Comparison of ENCODE assay signal across 8 cellular contexts in the genomic region with DNA sequence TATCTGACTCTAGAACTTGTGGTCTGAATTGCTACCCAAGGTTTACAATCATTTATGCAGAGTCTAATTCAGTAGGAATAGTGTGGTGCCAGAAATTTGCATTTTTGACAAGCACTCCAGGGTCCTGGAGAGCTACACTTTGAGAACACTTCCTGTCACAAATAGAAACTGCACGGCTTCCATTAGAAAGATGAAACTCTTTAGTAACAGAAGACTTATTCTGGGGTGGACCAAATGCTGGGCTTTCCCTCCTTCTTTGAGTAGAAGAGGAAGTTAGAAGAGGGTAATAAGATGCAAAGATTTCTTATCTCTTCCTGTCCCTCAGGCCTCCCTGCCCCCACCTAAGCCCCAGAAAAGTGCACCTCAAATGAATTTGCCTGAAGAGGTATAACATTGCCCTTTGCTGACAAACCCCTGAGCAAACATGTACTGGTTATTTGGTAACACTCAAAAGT. TPM values are rescaled to one million over a fixed set of nuclear protein-coding genes. Genes with fewer than 3 reads are reported as not detected.
DNase-seq lines count a peak whose midpoint lies in the region; ATAC-seq and TF ChIP-seq lines count a peak whose summit lies in the region.

No MANE protein-coding gene starts in this region.

- intact Hi-C loops in PC-3 (cut with micrococcal nuclease), result no loop called here
- intact Hi-C loops in psoas muscle (cut with DNase I), result no loop called here

- WGBS in psoas muscle, 3 donors, result 20 to 44% (median 41%) methylated on average over 1 of the region's 1 CpG

- no peak overlapping the region for H2AFZ ChIP-seq in PC-3 (ENCODE audit: low read length)

- no peaks in the 10 kb centered on the region for H3K9me2 ChIP-seq in PC-3 (replicated peaks; ENCODE audit: low read length)

- H3F3A ChIP-seq in PC-3 (ENCODE audit: low read length, unreplicated experiment), result no peaks in the 10 kb centered on the region

- H3K27ac Mint-ChIP-seq in memory B cell, result peak overlapping the region; percentile 82

- BruUV-seq in PC-3 (replicated peaks; lab: Mats Ljungman, UMichigan), result no TSS peak

- no peak overlapping the region for H3K4me2 ChIP-seq in PC-3 (ENCODE audit: low read length)

- H3K4me1 Mint-ChIP-seq in memory B cell, result peaks cover 18% of the 10 kb centered on the region

- H3K27ac ChIP-seq in PC-3 (ENCODE audit: low read length) (no peak overlapping the region), psoas muscle (no peak overlapping the region)

- H3K4me1 ChIP-seq in PC-3 (ENCODE audit: insufficient read depth, low read length) (no peaks in the 10 kb centered on the region), psoas muscle (peaks cover 30% of the 10 kb centered on the region)

- no peaks in the 10 kb centered on the region for H3K9me3 Mint-ChIP-seq in memory B cell

- no peaks in the 10 kb centered on the region for H3K36me3 ChIP-seq in PC-3 (ENCODE audit: low read depth, low read length)
- peaks cover 0 to 43% of the 10 kb centered on the region in 2 donors for H3K36me3 ChIP-seq in psoas muscle (ENCODE audit: insufficient read depth in 1 of 2, low read depth in 1 of 2)

- peak overlapping the region; percentile 58 for H3K4me3 Mint-ChIP-seq in memory B cell

- peak; percentile 47 for DNase-seq in NAMALWA (ENCODE audit: low spot score)
- DNase-seq in memory B cell (ENCODE audit: low spot score in 2 of 2), result peak; percentile 41 to 61
- no peak for DNase-seq in PC-3
- no peak for DNase-seq in effector CD8-positive, alpha-beta T cell (lab: John Stamatoyannopoulos, UW)
- DNase-seq in activated CD4-positive, alpha-beta T cell treated with anti-CD3 and anti-CD28 coated beads, Interleukin-2, amount 50 U/mL, for 4 hours, result no peak
- DNase-seq in psoas muscle, result no peak

- POLR2A ChIA-PET in PC-3 (lab: Charles Lee; ENCODE audit: unreplicated experiment), result no interaction called here

- H3K27me3 ChIP-seq in PC-3 (ENCODE audit: low read length), result no peaks in the 10 kb centered on the region
- no peaks in the 10 kb centered on the region for H3K27me3 ChIP-seq in psoas muscle (ENCODE audit: insufficient read depth in 3 of 3, low read length in 2 of 3)

- H3K9ac ChIP-seq in PC-3 (ENCODE audit: low read length), result no peak overlapping the region

- H3K4me3 ChIP-seq in PC-3 (ENCODE audit: low read length), result no peak overlapping the region
- no peak overlapping the region for H3K4me3 ChIP-seq in psoas muscle

- TF ChIP-seq CTCF in PC-3 (conservative IDR thresholded peaks at IDR 0.05; ENCODE audit: low read depth, low read length) (no peak), psoas muscle (IDR thresholded peaks at IDR 0.05) (no peak)

- ATAC-seq in GM19023 (IDR thresholded peaks at IDR 0.05; ENCODE audit: unreplicated experiment), result peak; percentile 86
- peak; percentile 85 for ATAC-seq in HG02763 (IDR thresholded peaks at IDR 0.05; ENCODE audit: unreplicated experiment)
- ATAC-seq in memory B cell (ENCODE audit: low read depth), result peak; percentile 96
- ATAC-seq in PC-3, result no peak
- no peak for ATAC-seq in psoas muscle

- no peaks in the 10 kb centered on the region for H3K79me2 ChIP-seq in PC-3 (ENCODE audit: low read length)

- no peaks in the 10 kb centered on the region for H4K20me1 ChIP-seq in PC-3 (ENCODE audit: low read length)

- no peaks in the 10 kb centered on the region for H3K27me3 Mint-ChIP-seq in memory B cell

- H3K36me3 Mint-ChIP-seq in memory B cell, result peaks cover 17% of the 10 kb centered on the region

- CTCF ChIA-PET in PC-3 (lab: Charles Lee), result interaction anchor here (0.6 kb wide), 1 partner anchor 101 kb away, joined by 3 read pairs; no protein-coding TSS in a partner anchor

- H3K9me3 ChIP-seq in PC-3 (ENCODE audit: low read length) (no peaks in the 10 kb centered on the region), psoas muscle (no peaks in the 10 kb centered on the region)

RNA-seq across cellular contexts. Expression of gene DGLUCY, which starts 28.4 kb away (rescaled TPM):
- 0.84 and 0.92 TPM in 2 replicates for total RNA-seq in PC-3 (2014; rRNA removed)
- 100 to 1,000 TPM in 2 of 4 donors, 10 to 100 TPM in 2; 77.5 to 135 (median 98.7) TPM for total RNA-seq in psoas muscle
- 10 to 100 TPM; 20.4 to 53.1 (median 43.2) TPM for polyA plus RNA-seq in psoas muscle

Comparison
In these comparisons a context has a peak if more than half of its experiments do, and no peak if none do; other contexts are left out.
1. ATAC-seq: peak in GM19023 (single experiment), HG02763 (single experiment) and memory B cell (single experiment); none in PC-3 (single experiment) and psoas muscle (0 of 4).
2. DNase-seq: peak in NAMALWA (single experiment) and memory B cell (2 of 2); none in PC-3 (single experiment), effector CD8-positive, alpha-beta T cell (single experiment), activated CD4-positive, alpha-beta T cell treated with anti-CD3 and anti-CD28 coated beads, Interleukin-2, amount 50 U/mL, for 4 hours (0 of 2) and psoas muscle (0 of 2).
3. RNA of gene DGLUCY, which starts 28.4 kb away (total RNA-seq): 77.5 to 135 TPM in psoas muscle; 0.84 to 0.92 TPM in PC-3; every median in the first group is over 10 times any median in the second.